In the genomic region with DNA sequence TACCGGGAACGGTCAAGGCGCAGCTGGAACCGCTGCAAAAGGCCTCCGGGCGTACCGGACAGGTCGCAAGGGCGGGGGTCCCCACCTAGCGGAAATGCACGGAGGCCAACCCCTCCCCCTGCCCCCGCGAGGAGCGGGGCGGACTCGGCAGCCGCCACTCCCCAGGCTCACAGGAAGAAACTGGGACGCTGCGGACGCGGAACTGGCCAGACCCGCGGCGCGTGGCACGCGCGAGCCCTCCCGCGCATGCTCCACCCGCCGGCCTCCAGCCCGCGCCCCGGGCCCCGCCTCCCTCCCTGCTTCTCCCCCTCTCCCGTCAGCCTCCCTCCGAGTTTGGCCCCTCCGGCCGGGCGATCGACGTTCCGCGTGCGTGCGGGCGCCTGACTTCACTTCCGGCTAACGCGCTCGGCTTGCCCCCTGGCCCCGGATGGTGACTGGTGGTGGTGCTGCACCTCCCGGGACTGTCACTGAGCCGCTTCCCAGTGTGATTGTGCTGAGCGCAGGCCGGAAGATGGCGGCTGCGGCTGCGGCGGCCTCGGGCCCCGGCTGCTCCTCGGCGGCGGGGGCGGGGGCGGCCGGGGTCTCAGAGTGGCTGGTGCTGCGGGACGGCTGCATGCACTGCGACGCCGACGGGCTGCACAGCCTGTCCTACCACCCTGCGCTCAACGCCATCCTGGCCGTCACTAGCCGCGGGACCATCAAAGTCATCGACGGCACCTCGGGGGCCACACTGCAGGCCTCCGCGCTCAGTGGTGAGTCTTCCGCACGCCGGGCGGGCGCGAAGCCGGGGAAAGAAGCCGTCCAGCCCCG, we compare ENCODE assay signal across 8 cellular contexts. TPM values are rescaled to one million over a fixed set of nuclear protein-coding genes. Genes with fewer than 3 reads are reported as not detected.
DNase-seq lines count a peak whose midpoint lies in the region; ATAC-seq and TF ChIP-seq lines count a peak whose summit lies in the region.

A gene with protein sequence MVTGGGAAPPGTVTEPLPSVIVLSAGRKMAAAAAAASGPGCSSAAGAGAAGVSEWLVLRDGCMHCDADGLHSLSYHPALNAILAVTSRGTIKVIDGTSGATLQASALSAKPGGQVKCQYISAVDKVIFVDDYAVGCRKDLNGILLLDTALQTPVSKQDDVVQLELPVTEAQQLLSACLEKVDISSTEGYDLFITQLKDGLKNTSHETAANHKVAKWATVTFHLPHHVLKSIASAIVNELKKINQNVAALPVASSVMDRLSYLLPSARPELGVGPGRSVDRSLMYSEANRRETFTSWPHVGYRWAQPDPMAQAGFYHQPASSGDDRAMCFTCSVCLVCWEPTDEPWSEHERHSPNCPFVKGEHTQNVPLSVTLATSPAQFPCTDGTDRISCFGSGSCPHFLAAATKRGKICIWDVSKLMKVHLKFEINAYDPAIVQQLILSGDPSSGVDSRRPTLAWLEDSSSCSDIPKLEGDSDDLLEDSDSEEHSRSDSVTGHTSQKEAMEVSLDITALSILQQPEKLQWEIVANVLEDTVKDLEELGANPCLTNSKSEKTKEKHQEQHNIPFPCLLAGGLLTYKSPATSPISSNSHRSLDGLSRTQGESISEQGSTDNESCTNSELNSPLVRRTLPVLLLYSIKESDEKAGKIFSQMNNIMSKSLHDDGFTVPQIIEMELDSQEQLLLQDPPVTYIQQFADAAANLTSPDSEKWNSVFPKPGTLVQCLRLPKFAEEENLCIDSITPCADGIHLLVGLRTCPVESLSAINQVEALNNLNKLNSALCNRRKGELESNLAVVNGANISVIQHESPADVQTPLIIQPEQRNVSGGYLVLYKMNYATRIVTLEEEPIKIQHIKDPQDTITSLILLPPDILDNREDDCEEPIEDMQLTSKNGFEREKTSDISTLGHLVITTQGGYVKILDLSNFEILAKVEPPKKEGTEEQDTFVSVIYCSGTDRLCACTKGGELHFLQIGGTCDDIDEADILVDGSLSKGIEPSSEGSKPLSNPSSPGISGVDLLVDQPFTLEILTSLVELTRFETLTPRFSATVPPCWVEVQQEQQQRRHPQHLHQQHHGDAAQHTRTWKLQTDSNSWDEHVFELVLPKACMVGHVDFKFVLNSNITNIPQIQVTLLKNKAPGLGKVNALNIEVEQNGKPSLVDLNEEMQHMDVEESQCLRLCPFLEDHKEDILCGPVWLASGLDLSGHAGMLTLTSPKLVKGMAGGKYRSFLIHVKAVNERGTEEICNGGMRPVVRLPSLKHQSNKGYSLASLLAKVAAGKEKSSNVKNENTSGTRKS (N-terminal part only) (plus strand): TSS at position 289 of the 810 bp plus-strand sequence. CDS start 139 bp downstream, at position 428.

- H3K27me3 Mint-ChIP-seq in Caco-2 (ENCODE audit: insufficient read depth, unreplicated experiment) (no peaks in the 10 kb centered on the region), memory B cell (no peaks in the 10 kb centered on the region)
- no peaks in the 10 kb centered on the region for H3K27me3 Mint-ChIP-seq in effector memory CD8-positive, alpha-beta T cell

- H3K4me1 Mint-ChIP-seq in Caco-2 (ENCODE audit: low read depth, unreplicated experiment) = peaks cover 30% of the 10 kb centered on the region
- peaks cover 26 to 33% of the 10 kb centered on the region in 2 donors for H3K4me1 Mint-ChIP-seq in effector memory CD8-positive, alpha-beta T cell (ENCODE audit: low read depth in 2 of 2)
- H3K4me1 Mint-ChIP-seq in memory B cell = peaks cover 30% of the 10 kb centered on the region

- DNase-seq in Caco-2 (peak; percentile 99 to 100), HUDEP-2 (lab: John Stamatoyannopoulos, UW; ENCODE audit: unreplicated experiment in 76 of 76) (peak; percentile 24 to 98 (median 95)), NOMO-1 treated with dmso at 0.1 percent for 144 hours (lab: John Stamatoyannopoulos, UW; ENCODE audit: unreplicated experiment) (peak; percentile 99), memory B cell (ENCODE audit: low spot score in 2 of 2) (peak; percentile 86 to 93)
- DNase-seq in activated CD8-positive, alpha-beta memory T cell treated with anti-CD3 and anti-CD28 coated beads for 48 hours (ENCODE audit: low read depth in 2 of 3, low spot score in 2 of 3) = peak; percentile 92 to 98 (median 92)
- peak; percentile 84 to 88 (median 86) for DNase-seq in effector memory CD8-positive, alpha-beta T cell
- DNase-seq in stimulated activated CD8-positive, alpha-beta memory T cell treated with anti-CD3 and anti-CD28 coated beads, Interleukin-12 subunit alpha, Interleukin-12 subunit beta, amount 100 ng/mL, for 1 hour (ENCODE audit: low read depth) = peak; percentile 85

- no peaks in the 10 kb centered on the region for H3K9me3 Mint-ChIP-seq in Caco-2 (ENCODE audit: unreplicated experiment)
- no peaks in the 10 kb centered on the region for H3K9me3 Mint-ChIP-seq in effector memory CD8-positive, alpha-beta T cell
- H3K9me3 Mint-ChIP-seq in memory B cell = no peaks in the 10 kb centered on the region

- H3K4me1 ChIP-seq in Caco-2 = peaks cover 16% of the 10 kb centered on the region

- H3K4me3 Mint-ChIP-seq in Caco-2 (ENCODE audit: unreplicated experiment) (peak within 1 kb of the TSS; percentile 82), memory B cell (peak within 1 kb of the TSS; percentile 89)
- peak within 1 kb of the TSS; percentile 79 to 91 for H3K4me3 Mint-ChIP-seq in effector memory CD8-positive, alpha-beta T cell

- peak within 1 kb of the TSS; percentile 100 for H3K4me3 ChIP-seq in Caco-2 (ENCODE audit: low read depth, low read length)

- intact Hi-C loops in Caco-2 (cut with micrococcal nuclease; ENCODE audit: unreplicated experiment) = loop anchor here (1.0 to 10.0 kb wide), 4 partner anchors 28 to 292 kb away; a partner anchor contains a TSS

- H3K27ac Mint-ChIP-seq in Caco-2 (ENCODE audit: unreplicated experiment) (peak within 1 kb of the TSS; percentile 78), memory B cell (peak within 1 kb of the TSS; percentile 82)
- peak within 1 kb of the TSS; percentile 88 to 93 for H3K27ac Mint-ChIP-seq in effector memory CD8-positive, alpha-beta T cell

- POLR2A ChIA-PET in Caco-2 (lab: Charles Lee) = interaction anchor here (0.7 to 1.2 kb wide), 2 partner anchors 191 to 284 kb away, joined by 3 to 4 read pairs; a partner anchor contains a TSS

- CTCF ChIA-PET in Caco-2 (lab: Charles Lee) = interaction anchor here (0.5 kb wide), 1 partner anchor 1039 kb away, joined by 3 read pairs; no protein-coding TSS in a partner anchor

- no peaks in the 10 kb centered on the region for H3K36me3 ChIP-seq in Caco-2 (ENCODE audit: control insufficient read depth, insufficient read depth, low read length)

- no peaks in the 10 kb centered on the region for H3K27me3 ChIP-seq in Caco-2 (replicated peaks; ENCODE audit: control insufficient read depth, insufficient read depth, low read length)

- no TSS peak for BruUV-seq in Caco-2 (replicated peaks; lab: Mats Ljungman, UMichigan)

- TF ChIP-seq CTCF in Caco-2 (IDR thresholded peaks at IDR 0.05; ENCODE audit: insufficient read depth in 1 of 2, low read depth in 1 of 2, low read length in 1 of 2, severe bottlenecking in 1 of 2, unreplicated experiment in 1 of 2) = no peak

- peak; percentile 86 for ATAC-seq in GM21390 (IDR thresholded peaks at IDR 0.05; ENCODE audit: unreplicated experiment)
- peak; percentile 89 for ATAC-seq in effector memory CD8-positive, alpha-beta T cell (replicated peaks)
- peak; percentile 88 for ATAC-seq in memory B cell (ENCODE audit: low read depth)

- peaks cover 31% of the 10 kb centered on the region for H3K36me3 Mint-ChIP-seq in Caco-2 (ENCODE audit: insufficient read depth, unreplicated experiment)
- H3K36me3 Mint-ChIP-seq in effector memory CD8-positive, alpha-beta T cell (ENCODE audit: insufficient read depth) = peaks cover 24% of the 10 kb centered on the region
- H3K36me3 Mint-ChIP-seq in memory B cell = peaks cover 13% of the 10 kb centered on the region

- H3K9me3 ChIP-seq in Caco-2 = no peaks in the 10 kb centered on the region

RNA-seq across cellular contexts. Expression of the gene that starts here (rescaled TPM):
- 96.7 and 100 TPM in 2 replicates for total RNA-seq in Caco-2 (2022)

Comparison
In these comparisons a context has a peak if more than half of its experiments do, and no peak if none do; other contexts are left out.
1. Peak in every context shown above with its lines: DNase-seq, ATAC-seq and H3K4me3 ChIP-seq.